ENCODE assay signal across 22 cellular contexts in the genomic region with DNA sequence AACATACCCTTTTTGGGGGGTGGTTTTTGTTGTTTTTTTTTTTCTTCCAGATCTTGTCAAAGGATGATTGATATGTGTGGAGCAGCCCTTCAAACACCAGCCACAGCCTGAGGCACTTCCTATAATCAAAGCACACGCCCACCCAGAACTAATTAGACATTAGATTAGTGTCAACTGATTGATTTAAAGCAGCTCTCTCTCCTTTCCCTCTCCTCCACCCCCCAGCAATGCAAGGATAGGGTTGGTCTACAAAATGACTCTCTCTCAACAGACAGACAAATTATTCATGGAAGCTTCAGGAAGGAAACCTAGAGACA.
A peak's percentile ranks its signal among the peaks of the same experiment; 100 is the strongest.
DNase-seq lines count a peak whose midpoint lies in the region; ATAC-seq and TF ChIP-seq lines count a peak whose summit lies in the region.
"Had no signal": no experiment of that assay in that cellular context is flagged by ENCODE, and none has a peak within 500 bp of the region (broad histone marks: within the 10 kb centered on the region; RNA-seq: fewer than 3 reads in every experiment).

No MANE protein-coding gene starts in this region.

- no peaks in the 10 kb centered on the region for H3K79me2 ChIP-seq in neural progenitor cell (ENCODE audit: low read depth)

- ATAC-seq in SK-N-SH treated with all-trans-retinoic acid at 6 μM for 48 hours (no peak), sciatic nerve (no peak)
- ATAC-seq: activated CD4-positive, CD25-positive, alpha-beta regulatory T cell treated with anti-CD3 and anti-CD28 coated beads, Interleukin-2, amount 50 U/mL, for 24 hours; activated CD8-positive, alpha-beta T cell treated with anti-CD3 and anti-CD28 coated beads for 36 hours; activated T-helper 17 cell treated with anti-CD3 and anti-CD28 coated beads, Interleukin-2, amount 50 U/mL, for 72 hours; natural killer cell; Panc1 had no signal

- H3K4me3 ChIP-seq in neural progenitor cell: no peak overlapping the region
- H3K4me3 ChIP-seq: breast epithelium, ovary had no signal

- no peaks in the 10 kb centered on the region for H3K9me3 Mint-ChIP-seq in neural progenitor cell
- H3K9me3 Mint-ChIP-seq: activated CD8-positive, alpha-beta T cell treated with anti-CD3 and anti-CD28 coated beads for 36 hours; activated T-helper 17 cell treated with anti-CD3 and anti-CD28 coated beads, Interleukin-2, amount 50 U/mL, for 72 hours; type B pancreatic cell had no signal

- H3K4me3 Mint-ChIP-seq in neural progenitor cell: no peak overlapping the region
- H3K4me3 Mint-ChIP-seq: activated CD8-positive, alpha-beta T cell treated with anti-CD3 and anti-CD28 coated beads for 36 hours; activated T-helper 17 cell treated with anti-CD3 and anti-CD28 coated beads, Interleukin-2, amount 50 U/mL, for 72 hours; B cell; natural killer cell; type B pancreatic cell had no signal

- no peaks in the 10 kb centered on the region for H3K27me3 ChIP-seq in neural progenitor cell
- H3K27me3 ChIP-seq: ovary had no signal

- peaks cover 16% of the 10 kb centered on the region for H3K4me1 ChIP-seq in neural progenitor cell
- H3K4me1 ChIP-seq: breast epithelium had no signal

- no peaks in the 10 kb centered on the region for H3K27me3 Mint-ChIP-seq in neural progenitor cell (ENCODE audit: insufficient read depth, low read depth)
- H3K27me3 Mint-ChIP-seq: activated CD8-positive, alpha-beta T cell treated with anti-CD3 and anti-CD28 coated beads for 36 hours; activated T-helper 17 cell treated with anti-CD3 and anti-CD28 coated beads, Interleukin-2, amount 50 U/mL, for 72 hours; B cell had no signal

- no peak overlapping the region for H3K27ac Mint-ChIP-seq in neural progenitor cell
- H3K27ac Mint-ChIP-seq: activated CD8-positive, alpha-beta T cell treated with anti-CD3 and anti-CD28 coated beads for 36 hours; activated T-helper 17 cell treated with anti-CD3 and anti-CD28 coated beads, Interleukin-2, amount 50 U/mL, for 72 hours; B cell; natural killer cell; type B pancreatic cell had no signal

- TF ChIP-seq CTCF in neural progenitor cell (IDR thresholded peaks at IDR 0.05): no peak

- no peaks in the 10 kb centered on the region for H4K20me1 ChIP-seq in neural progenitor cell (ENCODE audit: low read depth)

- peaks cover 3% of the 10 kb centered on the region for H3K9me3 ChIP-seq in neural progenitor cell (ENCODE audit: low read depth)
- H3K9me3 ChIP-seq: breast epithelium, ovary had no signal

- no peak overlapping the region for H3K27ac ChIP-seq in neural progenitor cell
- H3K27ac ChIP-seq: breast epithelium, ovary had no signal

- H3K4me1 Mint-ChIP-seq in neural progenitor cell: peaks cover 4% of the 10 kb centered on the region
- H3K4me1 Mint-ChIP-seq: activated T-helper 17 cell treated with anti-CD3 and anti-CD28 coated beads, Interleukin-2, amount 50 U/mL, for 72 hours; B cell; natural killer cell had no signal

- H3K36me3 ChIP-seq in neural progenitor cell: no peaks in the 10 kb centered on the region
- H3K36me3 ChIP-seq: breast epithelium, ovary had no signal

- H2AFZ ChIP-seq in neural progenitor cell (replicated peaks): no peak overlapping the region

- no peak overlapping the region for H3K9ac ChIP-seq in neural progenitor cell

- no peaks in the 10 kb centered on the region for H3K36me3 Mint-ChIP-seq in neural progenitor cell
- H3K36me3 Mint-ChIP-seq: natural killer cell, type B pancreatic cell had no signal

- no peaks in the 10 kb centered on the region for H3F3A ChIP-seq in neural progenitor cell (ENCODE audit: low read depth)

- peak; percentile 60 for DNase-seq in NCI-H82 (lab: John Stamatoyannopoulos, UW)
- DNase-seq in NCI-H82 treated with DMSO at 0.1 percent for 48 hours (lab: John Stamatoyannopoulos, UW; ENCODE audit: unreplicated experiment): no peak
- peak; percentile 78 for DNase-seq in NCI-H146 (lab: John Stamatoyannopoulos, UW)
- peak; percentile 47 for DNase-seq in neural progenitor cell (ENCODE audit: low spot score)
- DNase-seq in stimulated activated CD4-positive, alpha-beta T cell treated with anti-CD3 and anti-CD28 coated beads, Interleukin-15, amount 100 ng/mL, for 24 hours: no peak
- no peak for DNase-seq in EL
- no peak for DNase-seq in sciatic nerve (ENCODE audit: low spot score)
- DNase-seq: activated CD8-positive, alpha-beta T cell treated with anti-CD3 and anti-CD28 coated beads for 36 hours; activated naive CD4-positive, alpha-beta T cell treated with anti-CD3 and anti-CD28 coated beads, Interleukin-2, amount 50 U/mL, for 16 hours; GF-D8; H7; KBM-7; natural killer cell; NCI-H187 treated with DMSO at 0.1 percent for 48 hours; ovary had no signal

- peak overlapping the region; percentile 4 for H3K4me2 ChIP-seq in neural progenitor cell

- intact Hi-C loops in sciatic nerve (cut with DNase I): no loop called here

TF ChIP-seq in SK-N-SH treated with all-trans-retinoic acid at 6 μM for 48 hours, 23 proteins besides CTCF, POLR2A, EP300 and RAD21:
- no peak for TF ChIP-seq ARNTL (CRISPR knock-in tag; IDR thresholded peaks at IDR 0.05; ENCODE audit: borderline replicate concordance, low read depth)
- TF ChIP-seq CSDC2 (CRISPR knock-in tag; IDR thresholded peaks at IDR 0.05): no peak
- no peak for TF ChIP-seq ZFP3 (CRISPR knock-in tag; IDR thresholded peaks at IDR 0.05)
- TF ChIP-seq, protein P1, sequence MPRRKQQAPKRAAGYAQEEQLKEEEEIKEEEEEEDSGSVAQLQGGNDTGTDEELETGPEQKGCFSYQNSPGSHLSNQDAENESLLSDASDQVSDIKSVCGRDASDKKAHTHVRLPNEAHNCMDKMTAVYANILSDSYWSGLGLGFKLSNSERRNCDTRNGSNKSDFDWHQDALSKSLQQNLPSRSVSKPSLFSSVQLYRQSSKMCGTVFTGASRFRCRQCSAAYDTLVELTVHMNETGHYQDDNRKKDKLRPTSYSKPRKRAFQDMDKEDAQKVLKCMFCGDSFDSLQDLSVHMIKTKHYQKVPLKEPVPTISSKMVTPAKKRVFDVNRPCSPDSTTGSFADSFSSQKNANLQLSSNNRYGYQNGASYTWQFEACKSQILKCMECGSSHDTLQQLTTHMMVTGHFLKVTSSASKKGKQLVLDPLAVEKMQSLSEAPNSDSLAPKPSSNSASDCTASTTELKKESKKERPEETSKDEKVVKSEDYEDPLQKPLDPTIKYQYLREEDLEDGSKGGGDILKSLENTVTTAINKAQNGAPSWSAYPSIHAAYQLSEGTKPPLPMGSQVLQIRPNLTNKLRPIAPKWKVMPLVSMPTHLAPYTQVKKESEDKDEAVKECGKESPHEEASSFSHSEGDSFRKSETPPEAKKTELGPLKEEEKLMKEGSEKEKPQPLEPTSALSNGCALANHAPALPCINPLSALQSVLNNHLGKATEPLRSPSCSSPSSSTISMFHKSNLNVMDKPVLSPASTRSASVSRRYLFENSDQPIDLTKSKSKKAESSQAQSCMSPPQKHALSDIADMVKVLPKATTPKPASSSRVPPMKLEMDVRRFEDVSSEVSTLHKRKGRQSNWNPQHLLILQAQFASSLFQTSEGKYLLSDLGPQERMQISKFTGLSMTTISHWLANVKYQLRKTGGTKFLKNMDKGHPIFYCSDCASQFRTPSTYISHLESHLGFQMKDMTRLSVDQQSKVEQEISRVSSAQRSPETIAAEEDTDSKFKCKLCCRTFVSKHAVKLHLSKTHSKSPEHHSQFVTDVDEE (CRISPR knock-in tag; IDR thresholded peaks at IDR 0.05): peak; percentile 77

Comparison
In these comparisons a context has a peak if more than half of its experiments do, and no peak if none do; other contexts are left out.
1. DNase-seq: peak in NCI-H82 (single experiment), NCI-H146 (single experiment) and neural progenitor cell (single experiment); none in NCI-H82 treated with DMSO at 0.1 percent for 48 hours (single experiment), stimulated activated CD4-positive, alpha-beta T cell treated with anti-CD3 and anti-CD28 coated beads, Interleukin-15, amount 100 ng/mL, for 24 hours (single experiment), EL (single experiment) and sciatic nerve (single experiment).